ENCODE assay signal across 1 cellular context in the genomic region with DNA sequence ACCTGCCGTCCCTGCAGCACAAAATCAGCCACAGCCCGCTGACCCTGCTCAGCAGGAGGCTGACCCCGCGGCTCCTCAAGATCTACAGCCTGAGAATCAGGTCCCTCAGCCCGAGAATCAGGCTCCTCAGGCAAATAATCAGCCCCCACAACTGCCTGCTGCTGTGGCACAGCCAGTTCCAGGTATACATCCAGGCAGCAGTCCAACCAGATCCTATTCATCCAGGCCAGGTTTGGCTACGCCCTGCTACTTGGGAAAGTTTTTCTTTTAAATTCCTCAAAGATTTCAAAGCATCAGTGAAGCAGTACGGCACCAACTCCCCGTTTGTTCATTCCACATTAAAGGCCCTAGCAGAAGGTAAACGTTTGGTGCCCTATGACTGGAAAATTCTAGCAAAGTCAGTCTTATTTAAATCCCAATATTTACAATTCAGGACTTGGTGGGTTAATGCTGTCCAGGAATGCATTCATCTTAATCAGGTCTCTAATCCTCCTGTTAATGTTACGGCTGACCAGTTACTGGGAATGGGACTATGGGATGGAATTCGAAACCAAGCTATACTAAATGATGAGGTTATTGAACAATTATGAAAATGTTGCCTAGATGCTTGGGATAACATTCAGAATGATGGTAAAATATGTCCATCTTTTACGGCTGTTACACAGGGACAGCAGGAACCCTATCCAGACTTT.
A peak's percentile ranks its signal among the peaks of the same experiment; 100 is the strongest.
TF ChIP-seq lines count a peak whose summit lies in the region.

No MANE protein-coding gene starts in this region.

TF ChIP-seq in Ishikawa, 13 proteins besides CTCF, POLR2A, EP300 and RAD21 (continued from another document):
- TF ChIP-seq, protein P1, sequence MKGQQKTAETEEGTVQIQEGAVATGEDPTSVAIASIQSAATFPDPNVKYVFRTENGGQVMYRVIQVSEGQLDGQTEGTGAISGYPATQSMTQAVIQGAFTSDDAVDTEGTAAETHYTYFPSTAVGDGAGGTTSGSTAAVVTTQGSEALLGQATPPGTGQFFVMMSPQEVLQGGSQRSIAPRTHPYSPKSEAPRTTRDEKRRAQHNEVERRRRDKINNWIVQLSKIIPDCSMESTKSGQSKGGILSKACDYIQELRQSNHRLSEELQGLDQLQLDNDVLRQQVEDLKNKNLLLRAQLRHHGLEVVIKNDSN (IDR thresholded peaks at IDR 0.05), result no peak
- peak; percentile 87 for TF ChIP-seq NFIC (IDR thresholded peaks at IDR 0.05)
- no peak for TF ChIP-seq YY1 (IDR thresholded peaks at IDR 0.05; ENCODE audit: low read depth)
- TF ChIP-seq TEAD4 (IDR thresholded peaks at IDR 0.05), result peak; percentile 95
